In the genomic region with DNA sequence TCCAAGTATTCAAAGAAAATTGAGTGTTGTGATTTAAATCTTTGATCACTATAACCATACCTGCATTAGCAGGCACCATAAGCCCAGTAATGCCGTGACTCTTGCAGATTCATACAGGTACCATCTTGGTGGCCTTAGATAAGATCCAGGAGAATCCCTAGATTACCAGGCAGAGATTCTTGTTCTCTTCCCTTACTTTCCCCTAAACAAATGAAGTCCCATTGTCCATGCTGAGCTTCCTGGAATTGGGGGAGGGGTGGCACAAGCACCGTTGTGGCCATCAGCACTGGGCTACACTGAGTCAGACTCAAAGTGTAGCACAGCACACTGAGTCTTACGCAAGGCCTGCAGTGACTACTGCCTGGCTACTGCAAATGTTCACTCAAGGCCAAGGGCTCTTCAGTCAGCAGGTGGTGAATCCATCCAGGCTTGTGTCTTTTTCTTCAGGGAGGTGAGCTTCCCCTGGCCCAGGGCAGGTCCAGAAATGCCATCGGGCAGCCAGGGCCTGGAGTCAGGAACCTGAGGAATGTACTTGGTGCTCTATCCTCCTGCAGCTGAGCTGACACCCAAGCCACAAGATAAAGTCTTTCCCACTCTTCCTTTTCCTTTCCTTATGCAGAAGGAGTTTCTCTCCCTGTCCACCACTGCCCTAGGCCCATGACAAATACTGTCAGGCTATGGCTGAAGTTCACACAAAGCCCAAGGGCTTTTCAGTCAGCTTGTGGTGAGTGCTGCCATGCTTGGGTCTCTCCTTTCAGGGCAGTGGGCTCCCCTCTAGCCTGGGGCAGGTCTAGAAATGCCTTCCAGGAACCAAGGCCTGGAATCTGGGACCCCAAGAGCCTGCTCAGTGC, we compare ENCODE assay signal across 1 cellular context.
TF ChIP-seq lines count a peak whose summit lies in the region.

No MANE protein-coding gene starts in this region.

TF ChIP-seq in HepG2, 621 proteins besides CTCF, POLR2A, EP300 and RAD21:
- TF ChIP-seq ZKSCAN1 (IDR thresholded peaks at IDR 0.05; ENCODE audit: low read length) (0 out of 2 replicates have a peak, but pooled peaks have one; percentile 21), MAZ (IDR thresholded peaks at IDR 0.05; ENCODE audit: borderline replicate concordance, low read depth, low read length) (no peak), MAZ (CRISPR knock-in tag; IDR thresholded peaks at IDR 0.05; ENCODE audit: low read depth) (no peak), GATAD2A (CRISPR knock-in tag; IDR thresholded peaks at IDR 0.05) (peak; percentile 41; the same call in 1 of the 2 replicates), BHLHE40 (IDR thresholded peaks at IDR 0.05; ENCODE audit: low read length) (no peak), MEIS2 (CRISPR knock-in tag; IDR thresholded peaks at IDR 0.05) (no peak), POLR2AphosphoS5 (IDR thresholded peaks at IDR 0.05; ENCODE audit: low read depth, low read length) (no peak), ZNF644 (CRISPR knock-in tag; IDR thresholded peaks at IDR 0.05; ENCODE audit: low read depth) (peak; percentile 50; the same call in 1 of the 2 replicates), NCOA2 (CRISPR knock-in tag; IDR thresholded peaks at IDR 0.05) (no peak), PLRG1 (conservative IDR thresholded peaks at IDR 0.05) (no peak), ZNF205 (CRISPR knock-in tag; IDR thresholded peaks at IDR 0.05) (no peak), FOSL2 (CRISPR knock-in tag; IDR thresholded peaks at IDR 0.05) (peak; percentile 81), TEAD3 (CRISPR knock-in tag; optimal IDR thresholded peaks at IDR 0.05; ENCODE audit: borderline replicate concordance) (peak; percentile 13), CBX5 (CRISPR knock-in tag; IDR thresholded peaks at IDR 0.05; ENCODE audit: borderline replicate concordance) (0 out of 2 replicates have a peak, but pooled peaks have one; percentile 26), ZNF281 (CRISPR knock-in tag; IDR thresholded peaks at IDR 0.05; ENCODE audit: borderline replicate concordance) (peak; percentile 92), CEBPG (CRISPR knock-in tag; IDR thresholded peaks at IDR 0.05) (peak; percentile 73), GPBP1L1 (CRISPR knock-in tag; IDR thresholded peaks at IDR 0.05) (no peak), CEBPB (IDR thresholded peaks at IDR 0.05; ENCODE audit: borderline replicate concordance, low read depth, low read length) (peak; percentile 90), PPARG (CRISPR knock-in tag; conservative IDR thresholded peaks at IDR 0.05) (no peak), ZNF230 (CRISPR knock-in tag; IDR thresholded peaks at IDR 0.05) (no peak), ZNF577 (CRISPR knock-in tag; IDR thresholded peaks at IDR 0.05; ENCODE audit: borderline replicate concordance, low read depth) (no peak), ZNF768 (CRISPR knock-in tag; IDR thresholded peaks at IDR 0.05) (peak; percentile 58), ZFP82 (CRISPR knock-in tag; IDR thresholded peaks at IDR 0.05; ENCODE audit: borderline replicate concordance) (no peak), HMG20A (CRISPR knock-in tag; IDR thresholded peaks at IDR 0.05; ENCODE audit: borderline replicate concordance) (no peak)
- TF ChIP-seq, protein P1, sequence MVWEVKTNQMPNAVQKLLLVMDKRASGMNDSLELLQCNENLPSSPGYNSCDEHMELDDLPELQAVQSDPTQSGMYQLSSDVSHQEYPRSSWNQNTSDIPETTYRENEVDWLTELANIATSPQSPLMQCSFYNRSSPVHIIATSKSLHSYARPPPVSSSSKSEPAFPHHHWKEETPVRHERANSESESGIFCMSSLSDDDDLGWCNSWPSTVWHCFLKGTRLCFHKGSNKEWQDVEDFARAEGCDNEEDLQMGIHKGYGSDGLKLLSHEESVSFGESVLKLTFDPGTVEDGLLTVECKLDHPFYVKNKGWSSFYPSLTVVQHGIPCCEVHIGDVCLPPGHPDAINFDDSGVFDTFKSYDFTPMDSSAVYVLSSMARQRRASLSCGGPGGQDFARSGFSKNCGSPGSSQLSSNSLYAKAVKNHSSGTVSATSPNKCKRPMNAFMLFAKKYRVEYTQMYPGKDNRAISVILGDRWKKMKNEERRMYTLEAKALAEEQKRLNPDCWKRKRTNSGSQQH (CRISPR knock-in tag; IDR thresholded peaks at IDR 0.05; ENCODE audit: low read depth), result no peak
- TF ChIP-seq, protein P2, sequence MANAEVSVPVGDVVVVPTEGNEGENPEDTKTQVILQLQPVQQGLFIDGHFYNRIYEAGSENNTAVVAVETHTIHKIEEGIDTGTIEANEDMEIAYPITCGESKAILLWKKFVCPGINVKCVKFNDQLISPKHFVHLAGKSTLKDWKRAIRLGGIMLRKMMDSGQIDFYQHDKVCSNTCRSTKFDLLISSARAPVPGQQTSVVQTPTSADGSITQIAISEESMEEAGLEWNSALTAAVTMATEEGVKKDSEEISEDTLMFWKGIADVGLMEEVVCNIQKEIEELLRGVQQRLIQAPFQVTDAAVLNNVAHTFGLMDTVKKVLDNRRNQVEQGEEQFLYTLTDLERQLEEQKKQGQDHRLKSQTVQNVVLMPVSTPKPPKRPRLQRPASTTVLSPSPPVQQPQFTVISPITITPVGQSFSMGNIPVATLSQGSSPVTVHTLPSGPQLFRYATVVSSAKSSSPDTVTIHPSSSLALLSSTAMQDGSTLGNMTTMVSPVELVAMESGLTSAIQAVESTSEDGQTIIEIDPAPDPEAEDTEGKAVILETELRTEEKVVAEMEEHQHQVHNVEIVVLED (CRISPR knock-in tag; IDR thresholded peaks at IDR 0.05; ENCODE audit: borderline replicate concordance), result no peak
